8 cellular contexts compared by ENCODE assay signal in genomic region chr17:57945999-57946797, GRCh38. TPM values are rescaled to one million over a fixed set of nuclear protein-coding genes. Genes with fewer than 3 reads are reported as not detected.
DNase-seq lines count a peak whose midpoint lies in the region; ATAC-seq and TF ChIP-seq lines count a peak whose summit lies in the region.

No MANE protein-coding gene starts in this region.

- H3K36me3 ChIP-seq in BLaER1 (no peaks in the 10 kb centered on the region), Panc1 (ENCODE audit: control insufficient read depth, insufficient read depth, low read length) (no peaks in the 10 kb centered on the region), fibroblast of lung (ENCODE audit: control insufficient read depth, insufficient read depth, low read length) (no peaks in the 10 kb centered on the region), skeletal muscle tissue (ENCODE audit: control insufficient read depth in 3 of 3, insufficient read depth in 3 of 3, low read length in 3 of 3) (no peaks in the 10 kb centered on the region)

- POLR2A ChIA-PET in Panc1 (lab: Charles Lee) = interaction anchor here (0.6 to 1.4 kb wide), 4 partner anchors 8 to 86 kb away, joined by 3 to 9 read pairs (median 4); no protein-coding TSS in a partner anchor

- no peak overlapping the region for H2AFZ ChIP-seq in fibroblast of lung (ENCODE audit: low read length)

- CTCF ChIA-PET in Panc1 (lab: Charles Lee) = interaction anchor here (0.6 to 1.5 kb wide), 2 partner anchors 54 to 833 kb away, joined by 4 to 7 read pairs; no protein-coding TSS in a partner anchor

- peak overlapping the region; percentile 55 for H3K4me3 ChIP-seq in BLaER1
- H3K4me3 ChIP-seq in Panc1 (ENCODE audit: low read depth in 2 of 2, low read length in 2 of 2) = peak overlapping the region; percentile 26 to 70
- peak overlapping the region; percentile 32 to 56 (median 52) for H3K4me3 ChIP-seq in fibroblast of lung (replicated peaks in 1 of 4; ENCODE audit: control extremely low read depth in 1 of 4, insufficient read depth in 1 of 4, low read depth in 3 of 4, low read length in 4 of 4)
- H3K4me3 ChIP-seq in skeletal muscle tissue (ENCODE audit: low read length in 3 of 3) = peak overlapping the region; percentile 65 to 79 (median 71)

- intact Hi-C loops in Panc1 (cut with micrococcal nuclease; ENCODE audit: unreplicated experiment) = loop anchor here (5.0 kb wide), 2 partner anchors 69 to 89 kb away; no protein-coding TSS in a partner anchor

- DNase-seq in Panc1 (ENCODE audit: low read depth, low spot score) (no peak), fibroblast of lung (ENCODE audit: low read depth in 2 of 2) (peak; percentile 42 to 70), NCI-H1694 treated with DMSO at 0.1 percent for 48 hours (lab: John Stamatoyannopoulos, UW) (no peak)
- DNase-seq in stimulated activated CD4-positive, alpha-beta T cell treated with anti-CD3 and anti-CD28 coated beads, Interleukin-2, amount 100 ng/mL, for 48 hours = no peak

- H3K27me3 ChIP-seq in BLaER1 (no peaks in the 10 kb centered on the region), Panc1 (ENCODE audit: control insufficient read depth, insufficient read depth, low read length) (no peaks in the 10 kb centered on the region), fibroblast of lung (ENCODE audit: control insufficient read depth, insufficient read depth, low read length) (no peaks in the 10 kb centered on the region), skeletal muscle tissue (ENCODE audit: control insufficient read depth in 3 of 3, insufficient read depth in 3 of 3, low read length in 3 of 3) (no peaks in the 10 kb centered on the region)

- peak; percentile 13 for ATAC-seq in GM21381 (IDR thresholded peaks at IDR 0.05; ENCODE audit: unreplicated experiment)
- ATAC-seq in Panc1 = peak; percentile 7; the same call in 1 of the 2 replicates
- ATAC-seq in HG03565 (IDR thresholded peaks at IDR 0.05; ENCODE audit: unreplicated experiment) = no peak

- H3K4me1 ChIP-seq in BLaER1 (peaks cover 98% of the 10 kb centered on the region), Panc1 (ENCODE audit: control insufficient read depth, insufficient read depth, low read length) (peaks cover 88% of the 10 kb centered on the region), fibroblast of lung (ENCODE audit: control insufficient read depth, extremely low read depth, insufficient read depth, low read length) (peaks cover 46% of the 10 kb centered on the region), skeletal muscle tissue (ENCODE audit: control insufficient read depth in 3 of 3, insufficient read depth in 3 of 3, low read length in 3 of 3) (peaks cover 66 to 78% (median 78%) of the 10 kb centered on the region in 3 donors)

- H3K27ac ChIP-seq in BLaER1 (peak overlapping the region; percentile 36; the same call in 1 of the 2 replicates), Panc1 (ENCODE audit: low read length) (peak overlapping the region; percentile 98), fibroblast of lung (ENCODE audit: insufficient read depth, low read length) (peak overlapping the region; percentile 90), skeletal muscle tissue (ENCODE audit: low read depth, low read length) (peak overlapping the region; percentile 84)

- H3K4me2 ChIP-seq in BLaER1 (peak overlapping the region; percentile 88), fibroblast of lung (ENCODE audit: extremely low read depth, insufficient read depth, low read length) (peak overlapping the region; percentile 98)

- TF ChIP-seq CTCF in Panc1 (IDR thresholded peaks at IDR 0.05) (no peak), fibroblast of lung (conservative IDR thresholded peaks at IDR 0.05 in 1 of 2, IDR thresholded peaks at IDR 0.05 in 1 of 2; ENCODE audit: low read depth in 1 of 2, low read length in 2 of 2) (no peak)

- peaks cover 47% of the 10 kb centered on the region for H3K79me2 ChIP-seq in fibroblast of lung (ENCODE audit: control insufficient read depth, insufficient read depth, low read length)

- H4K20me1 ChIP-seq in BLaER1 (no peaks in the 10 kb centered on the region), fibroblast of lung (ENCODE audit: control insufficient read depth, extremely low read depth, insufficient read depth, low read length) (no peaks in the 10 kb centered on the region)

- H3K9me3 ChIP-seq in BLaER1 (no peaks in the 10 kb centered on the region), Panc1 (ENCODE audit: control insufficient read depth, insufficient read depth, low read depth, low read length) (no peaks in the 10 kb centered on the region), fibroblast of lung (ENCODE audit: control insufficient read depth, insufficient read depth, low read depth, low read length) (no peaks in the 10 kb centered on the region), skeletal muscle tissue (ENCODE audit: control insufficient read depth in 3 of 3, low read length in 3 of 3) (no peaks in the 10 kb centered on the region)

- in situ Hi-C loops in Panc1 (cut with HindIII; ENCODE audit: low pct_unique_long_range_greater_than_20kb, low sequenced_read_pairs) = no loop called here

- BruUV-seq in Panc1 (replicated peaks; lab: Mats Ljungman, UMichigan) = TSS peak; percentile 29

- H3K9ac ChIP-seq in BLaER1 (peak overlapping the region; percentile 36; the same call in 1 of the 2 replicates), fibroblast of lung (ENCODE audit: insufficient read depth, low read length) (peak overlapping the region; percentile 54), skeletal muscle tissue (ENCODE audit: low read depth in 1 of 3, low read length in 3 of 3) (peak overlapping the region; percentile 63 to 80 (median 66))

RNA-seq across cellular contexts. Expression of gene CUEDC1, which starts 9.0 kb away (rescaled TPM):
- total RNA-seq in Panc1 (2021; ENCODE audit: unreplicated experiment) (103 TPM), fibroblast of lung (6.2 and 11.9 TPM in 2 replicates), skeletal muscle tissue (10.4 TPM)
- 107 TPM for polyA plus RNA-seq in Panc1 (2012; ENCODE audit: insufficient read length)
- polyA plus RNA-seq in fibroblast of lung = 25.6 and 34.9 TPM in 2 replicates
- 26.6 and 35.9 TPM in 2 replicates for polyA plus RNA-seq in fibroblast of lung (2012)
- polyA minus RNA-seq in fibroblast of lung (ENCODE audit: low replicate concordance) = 25.6 and 37.1 TPM in 2 replicates

RNA-seq across cellular contexts. Expression of gene VEZF1, which starts 41.9 kb away (rescaled TPM):
- total RNA-seq in Panc1 (2021; ENCODE audit: unreplicated experiment) = 73.5 TPM
- 50.1 TPM for polyA plus RNA-seq in Panc1 (2012; ENCODE audit: insufficient read length)
- 37.0 and 51.2 TPM in 2 replicates for total RNA-seq in fibroblast of lung
- polyA plus RNA-seq in fibroblast of lung = 43.9 and 44.3 TPM in 2 replicates
- 38.7 and 41.8 TPM in 2 replicates for polyA plus RNA-seq in fibroblast of lung (2012)
- polyA minus RNA-seq in fibroblast of lung (ENCODE audit: low replicate concordance) = 49.9 and 57.0 TPM in 2 replicates
- total RNA-seq in skeletal muscle tissue = 30.3 TPM

Comparison
In these comparisons a context has a peak if more than half of its experiments do, and no peak if none do; other contexts are left out.
1. H3K27ac ChIP-seq: peak in every context shown above with its lines; median percentile 98 in Panc1; 90 in fibroblast of lung; 84 in skeletal muscle tissue; 36 in BLaER1.
2. DNase-seq: peak in fibroblast of lung (2 of 2); none in Panc1 (single experiment), NCI-H1694 treated with DMSO at 0.1 percent for 48 hours (single experiment) and stimulated activated CD4-positive, alpha-beta T cell treated with anti-CD3 and anti-CD28 coated beads, Interleukin-2, amount 100 ng/mL, for 48 hours (0 of 2).
3. Peak in every context shown above with its lines, with median percentiles within 50 percentile points of each other: H3K4me3 ChIP-seq and H3K9ac ChIP-seq.